Comparison of ENCODE assay signal across 1 cellular context in genomic region chr14:51507556-51508511, GRCh38.
TF ChIP-seq lines count a peak whose summit lies in the region.

No MANE protein-coding gene starts in this region.

TF ChIP-seq in HEK293, 187 proteins besides CTCF, POLR2A, EP300 and RAD21 (continued from another document):
- TF ChIP-seq PRDM6 (tag by site-specific recombination; IDR thresholded peaks at IDR 0.05) = peak; percentile 92
- no peak for TF ChIP-seq ZNF600 (tag by site-specific recombination; IDR thresholded peaks at IDR 0.05)
- TF ChIP-seq ZBTB8A (tag by site-specific recombination; IDR thresholded peaks at IDR 0.05) = no peak
- TF ChIP-seq ZNF416 (tag by site-specific recombination; IDR thresholded peaks at IDR 0.05) = no peak
- no peak for TF ChIP-seq ZNF280C (tag by site-specific recombination; IDR thresholded peaks at IDR 0.05)
- no peak for TF ChIP-seq ZNF548 (tag by site-specific recombination; IDR thresholded peaks at IDR 0.05)
- TF ChIP-seq SCRT1 (tag by site-specific recombination; IDR thresholded peaks at IDR 0.05; ENCODE audit: borderline replicate concordance) = peak; percentile 72; the same call in 1 of the 2 replicates
- TF ChIP-seq ZNF747 (tag by site-specific recombination; IDR thresholded peaks at IDR 0.05) = no peak
- TF ChIP-seq IKZF3 (tag by site-specific recombination; IDR thresholded peaks at IDR 0.05) = no peak
- TF ChIP-seq KLF16 (tag by site-specific recombination; IDR thresholded peaks at IDR 0.05) = no peak
- TF ChIP-seq ZNF837 (tag by site-specific recombination; IDR thresholded peaks at IDR 0.05) = no peak
TF ChIP-seq in HEK293: peak in this region for 15.
